In genomic region chrX:120021927-120022326, GRCh38 we compare ENCODE assay signal across 33 cellular contexts. TPM values are rescaled to one million over a fixed set of nuclear protein-coding genes. Genes with fewer than 3 reads are reported as not detected.
DNase-seq lines count a peak whose midpoint lies in the region; ATAC-seq, FAIRE-seq and TF ChIP-seq lines count a peak whose summit lies in the region.
"Had no signal": no experiment of that assay in that cellular context is flagged by ENCODE, and none has a peak within 500 bp of the region (broad histone marks: within the 10 kb centered on the region; RNA-seq: fewer than 3 reads in every experiment).

No MANE protein-coding gene starts in this region.

- WGBS in body of pancreas, 2 donors = 10 to 15% methylated on average over 3 of the region's 3 CpGs

- H3K36me3 Mint-ChIP-seq in Caco-2 (ENCODE audit: insufficient read depth, unreplicated experiment) = no peaks in the 10 kb centered on the region
- H3K36me3 Mint-ChIP-seq: activated naive CD4-positive, alpha-beta T cell treated with anti-CD3 and anti-CD28 coated beads, Interleukin-2, amount 10 ng/mL, durations not matched to agents 7 days and 5 days; CD8-positive, alpha-beta memory T cell had no signal

- in situ Hi-C loops in KBM-7 (cut with MboI; ENCODE audit: low pct_unique_long_range_greater_than_20kb, low sequenced_read_pairs) = no loop called here

- peak; percentile 80 for ATAC-seq in body of pancreas
- ATAC-seq in GM19351 (IDR thresholded peaks at IDR 0.05; ENCODE audit: unreplicated experiment) = no peak
- ATAC-seq: activated CD4-positive, alpha-beta T cell treated with anti-CD3 and anti-CD28 coated beads for 36 hours; activated CD8-positive, alpha-beta T cell treated with anti-CD3 and anti-CD28 coated beads for 36 hours; gastroesophageal sphincter had no signal

- no peaks in the 10 kb centered on the region for H3K9me3 Mint-ChIP-seq in Caco-2 (ENCODE audit: unreplicated experiment)
- H3K9me3 Mint-ChIP-seq: activated CD8-positive, alpha-beta T cell treated with anti-CD3 and anti-CD28 coated beads for 36 hours; activated naive CD4-positive, alpha-beta T cell treated with anti-CD3 and anti-CD28 coated beads, Interleukin-2, amount 10 ng/mL, durations not matched to agents 7 days and 5 days; activated T-helper 1 cell treated with anti-CD3 and anti-CD28 coated beads, Interleukin-12 subunit alpha, Interleukin-12 subunit beta, Interleukin-2, Interleukin-4 antibody, amounts not matched to agents 30 ng/mL and 10 ng/mL and 1 ng/mL, durations not matched to agents 14 hours and 24 hours and 36 hours; CD8-positive, alpha-beta memory T cell; HFFc6; stimulated activated naive CD8-positive, alpha-beta T cell treated with anti-CD3 and anti-CD28 coated beads, Interleukin-15, Interleukin-2, amounts not matched to agents 100 ng/mL and 50 ng/mL, for 24 hours had no signal

- H3K4me1 ChIP-seq in Caco-2 (peaks cover 10% of the 10 kb centered on the region; the same call in 1 of the 2 replicates), body of pancreas (peaks cover 16% of the 10 kb centered on the region)
- H3K4me1 ChIP-seq: adrenal gland, BE2C, gastroesophageal sphincter, testis had no signal

- no peak for TF ChIP-seq POLR2A in body of pancreas (IDR thresholded peaks at IDR 0.05)

- TF ChIP-seq CTCF in Caco-2 (IDR thresholded peaks at IDR 0.05; ENCODE audit: insufficient read depth in 1 of 2, low read depth in 1 of 2, low read length in 1 of 2, severe bottlenecking in 1 of 2, unreplicated experiment in 1 of 2) (no peak), body of pancreas (IDR thresholded peaks at IDR 0.05) (peak in 1 of 7 experiments; percentile 18)

- H3K27ac ChIP-seq in body of pancreas = peak overlapping the region in 1 of 4 donors; percentile 6
- H3K27ac ChIP-seq: adrenal gland, gastroesophageal sphincter, hepatocyte, ovary, testis had no signal

- no TSS peak for BruUV-seq in Caco-2 (replicated peaks; lab: Mats Ljungman, UMichigan)

- no peak overlapping the region for H3K4me3 Mint-ChIP-seq in Caco-2 (ENCODE audit: unreplicated experiment)
- H3K4me3 Mint-ChIP-seq: activated CD4-positive, alpha-beta T cell treated with anti-CD3 and anti-CD28 coated beads for 36 hours; activated CD8-positive, alpha-beta T cell treated with anti-CD3 and anti-CD28 coated beads for 36 hours; activated naive CD4-positive, alpha-beta T cell treated with anti-CD3 and anti-CD28 coated beads, Interleukin-2, amount 10 ng/mL, durations not matched to agents 7 days and 5 days; activated T-helper 1 cell treated with anti-CD3 and anti-CD28 coated beads, Interleukin-12 subunit alpha, Interleukin-12 subunit beta, Interleukin-2, Interleukin-4 antibody, amounts not matched to agents 30 ng/mL and 10 ng/mL and 1 ng/mL, durations not matched to agents 14 hours and 24 hours and 36 hours; CD8-positive, alpha-beta memory T cell; HFFc6; stimulated activated naive CD8-positive, alpha-beta T cell treated with anti-CD3 and anti-CD28 coated beads, Interleukin-15, Interleukin-2, amounts not matched to agents 100 ng/mL and 50 ng/mL, for 24 hours had no signal

- no peak overlapping the region for H3K27ac Mint-ChIP-seq in Caco-2 (ENCODE audit: unreplicated experiment)
- H3K27ac Mint-ChIP-seq: activated CD4-positive, alpha-beta T cell treated with anti-CD3 and anti-CD28 coated beads for 36 hours; activated CD8-positive, alpha-beta T cell treated with anti-CD3 and anti-CD28 coated beads for 36 hours; activated naive CD4-positive, alpha-beta T cell treated with anti-CD3 and anti-CD28 coated beads, Interleukin-2, amount 10 ng/mL, durations not matched to agents 7 days and 5 days; activated T-helper 1 cell treated with anti-CD3 and anti-CD28 coated beads, Interleukin-12 subunit alpha, Interleukin-12 subunit beta, Interleukin-2, Interleukin-4 antibody, amounts not matched to agents 30 ng/mL and 10 ng/mL and 1 ng/mL, durations not matched to agents 14 hours and 24 hours and 36 hours; CD8-positive, alpha-beta memory T cell; HFFc6; stimulated activated naive CD8-positive, alpha-beta T cell treated with anti-CD3 and anti-CD28 coated beads, Interleukin-15, Interleukin-2, amounts not matched to agents 100 ng/mL and 50 ng/mL, for 24 hours had no signal

- POLR2A ChIA-PET in Caco-2 (lab: Charles Lee) = no interaction called here

- H3K9me3 ChIP-seq in Caco-2 (no peaks in the 10 kb centered on the region), body of pancreas (no peaks in the 10 kb centered on the region)
- H3K9me3 ChIP-seq: adrenal gland, BE2C, gastroesophageal sphincter, ovary, testis had no signal

- H3K36me3 ChIP-seq in Caco-2 (ENCODE audit: control insufficient read depth, insufficient read depth, low read length) (no peaks in the 10 kb centered on the region), body of pancreas (replicated peaks in 1 of 2; ENCODE audit: insufficient read depth in 1 of 2, low read depth in 2 of 2) (no peaks in the 10 kb centered on the region)
- H3K36me3 ChIP-seq: adrenal gland, BE2C, gastroesophageal sphincter, ovary had no signal

- intact Hi-C loops in Caco-2 (cut with micrococcal nuclease; ENCODE audit: unreplicated experiment) (loop anchor here (1.0 kb wide), 1 partner anchor 38 kb away; no protein-coding TSS in a partner anchor), body of pancreas (cut with DNase I) (no loop called here)

- no peaks in the 10 kb centered on the region for H3K27me3 ChIP-seq in Caco-2 (replicated peaks; ENCODE audit: control insufficient read depth, insufficient read depth, low read length)
- no peaks in the 10 kb centered on the region for H3K27me3 ChIP-seq in body of pancreas
- H3K27me3 ChIP-seq: BE2C, ovary, testis had no signal

- no peaks in the 10 kb centered on the region for H3K27me3 Mint-ChIP-seq in Caco-2 (ENCODE audit: insufficient read depth, unreplicated experiment)

- CTCF ChIA-PET in Caco-2 (lab: Charles Lee) = no interaction called here

- no peak overlapping the region for H3K4me3 ChIP-seq in Caco-2 (ENCODE audit: low read depth, low read length)
- no peak overlapping the region for H3K4me3 ChIP-seq in body of pancreas
- H3K4me3 ChIP-seq: adrenal gland, gastroesophageal sphincter, hepatocyte, ovary, smooth muscle cell, testis had no signal

- H3K4me1 Mint-ChIP-seq in Caco-2 (ENCODE audit: low read depth, unreplicated experiment) = no peaks in the 10 kb centered on the region
- H3K4me1 Mint-ChIP-seq: activated CD4-positive, alpha-beta T cell treated with anti-CD3 and anti-CD28 coated beads for 36 hours; activated naive CD4-positive, alpha-beta T cell treated with anti-CD3 and anti-CD28 coated beads, Interleukin-2, amount 10 ng/mL, durations not matched to agents 7 days and 5 days; CD8-positive, alpha-beta memory T cell had no signal

- FAIRE-seq in urothelium cell line (lab: Jason Lieb, UNC) = no peak
- FAIRE-seq: H1 had no signal

- DNase-seq in Caco-2 (peak; percentile 51 to 63), KBM-7 (peak; percentile 43), SIG-M5 treated with dmso at 0.1 percent for 504 hours (lab: John Stamatoyannopoulos, UW; ENCODE audit: unreplicated experiment) (peak; percentile 76), body of pancreas (no peak), urothelium cell line (ENCODE audit: low spot score) (no peak), amygdala (lab: John Stamatoyannopoulos, UW) (no peak)
- DNase-seq: activated CD4-positive, alpha-beta T cell treated with anti-CD3 and anti-CD28 coated beads for 36 hours; activated CD8-positive, alpha-beta memory T cell treated with anti-CD3 and anti-CD28 coated beads, Interleukin-2, amount 50 U/mL, for 48 hours; activated CD8-positive, alpha-beta T cell treated with anti-CD3 and anti-CD28 coated beads for 36 hours; activated naive CD4-positive, alpha-beta T cell treated with anti-CD3 and anti-CD28 coated beads, Interleukin-2, amount 10 ng/mL, durations not matched to agents 7 days and 5 days; adrenal gland; BE2C; CD8-positive, alpha-beta memory T cell; DMS153; HFFc6; left cardiac atrium; NCI-H1436; NCI-H2081; NCI-H526; ovary; stimulated activated CD4-positive, alpha-beta T cell treated with anti-CD3 and anti-CD28 coated beads, Interleukin-1b, Interleukin-23, amount 100 ng/mL, for 48 hours; T-helper 2 cell; testis had no signal

RNA-seq across cellular contexts. Expression of gene RHOXF2B, which starts 55.6 kb away (rescaled TPM):
- not detected in 2 replicates for total RNA-seq in Caco-2 (2022)
- total RNA-seq in body of pancreas = not detected
- total RNA-seq: activated CD4-positive, alpha-beta T cell treated with anti-CD3 and anti-CD28 coated beads for 36 hours; activated CD8-positive, alpha-beta T cell treated with anti-CD3 and anti-CD28 coated beads for 36 hours; activated T-helper 1 cell treated with anti-CD3 and anti-CD28 coated beads, Interleukin-12 subunit alpha, Interleukin-12 subunit beta, Interleukin-2, Interleukin-4 antibody, amounts not matched to agents 30 ng/mL and 10 ng/mL and 1 ng/mL, durations not matched to agents 14 hours and 24 hours and 36 hours; adrenal gland; CD8-positive, alpha-beta memory T cell; chondrocyte; H1; hepatocyte; HFFc6; left cardiac atrium; renal cortical epithelial cell; smooth muscle cell; ureter had no signal

Comparison
In these comparisons a context has a peak if more than half of its experiments do, and no peak if none do; other contexts are left out.
1. DNase-seq: peak in Caco-2 (2 of 2), KBM-7 (single experiment) and SIG-M5 treated with dmso at 0.1 percent for 504 hours (single experiment); none in body of pancreas (0 of 4), urothelium cell line (single experiment) and amygdala (0 of 56).